1 cellular context compared by ENCODE assay signal in genomic region chr10:86100581-86101061, GRCh38.
TF ChIP-seq lines count a peak whose summit lies in the region.

No MANE protein-coding gene starts in this region.

TF ChIP-seq in HEK293, 187 proteins besides CTCF, POLR2A, EP300 and RAD21 (continued from another document):
- TF ChIP-seq KLF17 (tag by site-specific recombination; IDR thresholded peaks at IDR 0.05) (no peak), KLF10 (tag by site-specific recombination; IDR thresholded peaks at IDR 0.05) (no peak)
